1 cellular context compared by ENCODE assay signal in the genomic region with DNA sequence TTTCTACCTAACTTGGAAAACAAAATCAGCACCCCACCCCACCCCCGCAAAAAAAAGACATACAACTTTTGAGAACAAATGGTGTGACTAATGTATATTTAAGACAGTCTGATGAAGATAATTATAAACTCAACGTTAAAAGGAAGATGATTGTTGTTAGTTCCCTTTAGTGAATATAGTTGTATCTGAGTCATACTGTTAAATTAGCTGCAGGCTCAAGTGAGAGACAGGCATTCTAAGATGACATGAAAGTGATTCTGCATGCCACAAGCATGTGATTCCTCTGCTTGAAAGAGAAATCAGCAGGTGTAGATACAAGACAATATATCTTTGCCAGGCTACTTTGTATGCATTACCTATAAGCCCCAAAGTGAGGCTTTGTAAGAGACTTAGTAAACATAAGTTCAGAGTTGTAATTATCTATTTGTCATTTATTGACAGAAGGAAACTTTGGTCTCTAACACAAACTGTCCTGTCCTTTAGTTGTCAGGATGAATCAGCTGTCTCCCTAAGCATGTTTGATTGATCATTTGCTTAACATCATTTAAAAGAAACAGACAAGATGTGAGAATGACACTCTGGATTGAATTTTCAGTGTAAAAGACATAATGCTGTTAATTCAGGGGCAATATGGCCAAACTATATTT.
TF ChIP-seq lines count a peak whose summit lies in the region.

No MANE protein-coding gene starts in this region.

TF ChIP-seq in IMR-90, 13 proteins besides CTCF, POLR2A, EP300 and RAD21 (continued from another document):
- TF ChIP-seq, protein P1, sequence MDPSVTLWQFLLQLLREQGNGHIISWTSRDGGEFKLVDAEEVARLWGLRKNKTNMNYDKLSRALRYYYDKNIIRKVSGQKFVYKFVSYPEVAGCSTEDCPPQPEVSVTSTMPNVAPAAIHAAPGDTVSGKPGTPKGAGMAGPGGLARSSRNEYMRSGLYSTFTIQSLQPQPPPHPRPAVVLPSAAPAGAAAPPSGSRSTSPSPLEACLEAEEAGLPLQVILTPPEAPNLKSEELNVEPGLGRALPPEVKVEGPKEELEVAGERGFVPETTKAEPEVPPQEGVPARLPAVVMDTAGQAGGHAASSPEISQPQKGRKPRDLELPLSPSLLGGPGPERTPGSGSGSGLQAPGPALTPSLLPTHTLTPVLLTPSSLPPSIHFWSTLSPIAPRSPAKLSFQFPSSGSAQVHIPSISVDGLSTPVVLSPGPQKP (IDR thresholded peaks at IDR 0.05; ENCODE audit: borderline replicate concordance, low read depth, low read length): no peak
- TF ChIP-seq MAZ (IDR thresholded peaks at IDR 0.05; ENCODE audit: borderline replicate concordance, low read depth, low read length): no peak
- TF ChIP-seq CEBPB (IDR thresholded peaks at IDR 0.05; ENCODE audit: low read depth, low read length): no peak
- TF ChIP-seq CHD1 (IDR thresholded peaks at IDR 0.05; ENCODE audit: low read depth, low read length): no peak
- TF ChIP-seq NFE2L2 (IDR thresholded peaks at IDR 0.05; ENCODE audit: low read depth, low read length): no peak
